ENCODE assay signal across 25 cellular contexts in the genomic region with DNA sequence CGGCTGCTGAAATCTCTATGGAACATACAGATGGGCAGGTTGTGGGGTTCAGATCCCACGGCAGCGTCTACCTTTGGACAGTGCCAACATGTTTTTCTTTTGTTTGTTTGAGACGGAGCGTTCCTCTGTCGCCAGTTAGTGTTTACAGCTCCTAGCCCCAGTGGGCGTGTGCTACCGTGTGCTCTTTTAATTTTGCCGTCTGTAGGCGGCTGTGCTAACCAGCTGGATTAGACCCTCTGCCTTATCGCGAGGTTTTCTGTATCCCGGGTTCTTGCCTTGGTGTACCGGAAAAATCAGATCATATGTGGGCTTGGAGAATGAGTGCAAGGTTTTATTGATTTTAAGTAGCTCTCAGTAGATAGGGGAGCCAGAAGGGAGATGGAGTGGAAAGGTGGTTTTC. TPM values are rescaled to one million over a fixed set of nuclear protein-coding genes. Genes with fewer than 3 reads are reported as not detected.
"Had no signal": no experiment of that assay in that cellular context is flagged by ENCODE, and none has a peak within 500 bp of the region (broad histone marks: within the 10 kb centered on the region; RNA-seq: fewer than 3 reads in every experiment).

No MANE protein-coding gene starts in this region.

- H3K4me3 ChIP-seq: dorsolateral prefrontal cortex, gastrocnemius medialis, heart right ventricle, sigmoid colon, skin epidermis, suprapubic skin, tibial artery, upper lobe of right lung, vagina had no signal

- H3K27me3 ChIP-seq: gastrocnemius medialis, suprapubic skin, upper lobe of right lung, vagina had no signal

- H3K27ac ChIP-seq: gastrocnemius medialis, heart right ventricle, sigmoid colon, skin epidermis, suprapubic skin, tibial artery, upper lobe of right lung, vagina had no signal

- DNase-seq: cortex of kidney; dorsolateral prefrontal cortex; effector CD8-positive, alpha-beta T cell; gastrocnemius medialis; heart right ventricle; kidney glomerular epithelial cell; mammary epithelial cell; naive thymus-derived CD8-positive, alpha-beta T cell; sigmoid colon; stimulated activated CD4-positive, alpha-beta T cell treated with anti-CD3 and anti-CD28 coated beads, Interleukin-12 subunit alpha, Interleukin-12 subunit beta, amount 100 ng/mL, for 4 hours; stimulated activated naive CD4-positive, alpha-beta T cell treated with Interleukin-2 at 50 U/mL for 16 hours; tibial artery; upper lobe of right lung had no signal

- H3K36me3 ChIP-seq: gastrocnemius medialis, heart right ventricle, sigmoid colon, suprapubic skin, tibial artery, upper lobe of right lung, vagina had no signal

- H3K9me3 ChIP-seq: gastrocnemius medialis, heart right ventricle, sigmoid colon, suprapubic skin, tibial artery, upper lobe of right lung, vagina had no signal

- H3K4me1 ChIP-seq: gastrocnemius medialis, sigmoid colon, suprapubic skin, tibial artery, upper lobe of right lung had no signal

- ATAC-seq: esophagus mucosa; gastrocnemius medialis; heart right ventricle; left lobe of liver; naive thymus-derived CD8-positive, alpha-beta T cell; upper lobe of right lung had no signal

RNA-seq across cellular contexts. Expression of gene GALNT6, which starts 9.8 kb away (rescaled TPM):
- polyA plus RNA-seq: neural cell had no signal

RNA-seq across cellular contexts. Expression of gene CELA1, which starts 54.5 kb away (rescaled TPM):
- total RNA-seq: esophagus mucosa, fibroblast of villous mesenchyme, gastrocnemius medialis, heart right ventricle, left lobe of liver, lower leg skin, mammary epithelial cell, mesenteric fat pad, mononuclear cell, osteocyte, pulmonary artery endothelial cell, sigmoid colon, suprapubic skin, upper lobe of right lung, vagina had no signal
- polyA plus RNA-seq: heart right ventricle, mammary epithelial cell, neural cell, sigmoid colon had no signal
